ENCODE assay signal across 22 cellular contexts in genomic region chr7:102982235-102982634, GRCh38.
A peak's percentile ranks its signal among the peaks of the same experiment; 100 is the strongest.
DNase-seq lines count a peak whose midpoint lies in the region; ATAC-seq, FAIRE-seq and TF ChIP-seq lines count a peak whose summit lies in the region.
"Had no signal": no experiment of that assay in that cellular context is flagged by ENCODE, and none has a peak within 500 bp of the region (broad histone marks: within the 10 kb centered on the region; RNA-seq: fewer than 3 reads in every experiment).

No MANE protein-coding gene starts in this region.

- H3K27me3 Mint-ChIP-seq in progenitor cell of endocrine pancreas (no peaks in the 10 kb centered on the region), osteocyte (ENCODE audit: unreplicated experiment) (no peaks in the 10 kb centered on the region)
- H3K27me3 Mint-ChIP-seq: CD4-positive, CD25-positive, alpha-beta regulatory T cell had no signal

- no peak overlapping the region for H3K27ac ChIP-seq in K562 (ENCODE audit: extremely low read depth, low read depth, low read length)
- H3K27ac ChIP-seq: BLaER1 had no signal

- no peaks in the 10 kb centered on the region for H4K20me1 ChIP-seq in K562 (replicated peaks; ENCODE audit: control insufficient read depth, insufficient read depth, low read length)
- H4K20me1 ChIP-seq: BLaER1 had no signal

- H3K4me1 Mint-ChIP-seq in progenitor cell of endocrine pancreas (ENCODE audit: low read depth): no peaks in the 10 kb centered on the region
- peaks cover 18% of the 10 kb centered on the region for H3K4me1 Mint-ChIP-seq in osteocyte (ENCODE audit: unreplicated experiment)
- H3K4me1 Mint-ChIP-seq: CD4-positive, alpha-beta memory T cell; CD4-positive, CD25-positive, alpha-beta regulatory T cell; CD8-positive, alpha-beta memory T cell had no signal

- H2AFZ ChIP-seq in K562 (ENCODE audit: low read depth, low read length): no peak overlapping the region

- peaks cover 4 to 30% of the 10 kb centered on the region in 2 experiments; a peak in 4 of 5 replicates for H3K4me1 ChIP-seq in K562 (replicated peaks in 1 of 2; ENCODE audit: control insufficient read depth in 2 of 2, insufficient read depth in 2 of 2, low read length in 2 of 2)
- H3K4me1 ChIP-seq in mucosa of descending colon (ENCODE audit: low read depth): no peaks in the 10 kb centered on the region
- H3K4me1 ChIP-seq: BE2C, BLaER1 had no signal

- no TSS peak for BruUV-seq in K562 (replicated peaks; lab: Mats Ljungman, UMichigan)

- no peaks in the 10 kb centered on the region for H3K27me3 ChIP-seq in K562 (ENCODE audit: control insufficient read depth in 2 of 2, insufficient read depth in 2 of 2, low read length in 2 of 2)
- H3K27me3 ChIP-seq: BE2C, BLaER1 had no signal

- TF ChIP-seq CTCF in K562 (IDR thresholded peaks at IDR 0.05 in 2 of 3, conservative IDR thresholded peaks at IDR 0.05 in 1 of 3; ENCODE audit: insufficient read depth in 2 of 3, low read depth in 1 of 3, low read length in 3 of 3): no peak
- TF ChIP-seq CTCF in mucosa of descending colon (IDR thresholded peaks at IDR 0.05): no peak
- TF ChIP-seq CTCF in progenitor cell of endocrine pancreas (IDR thresholded peaks at IDR 0.05; ENCODE audit: unreplicated experiment): no peak
- TF ChIP-seq CTCF in osteocyte (IDR thresholded peaks at IDR 0.05): no peak

- no peak for TF ChIP-seq RAD21 in K562 (CRISPR knock-in tag; conservative IDR thresholded peaks at IDR 0.05 in 1 of 2, IDR thresholded peaks at IDR 0.05 in 1 of 2)

- H3K9me3 ChIP-seq in K562 (replicated peaks; ENCODE audit: control insufficient read depth, insufficient read depth, low read depth, low read length) (peaks cover 2% of the 10 kb centered on the region; the same call in 1 of the 2 replicates), mucosa of descending colon (no peaks in the 10 kb centered on the region)
- H3K9me3 ChIP-seq: BE2C, BLaER1 had no signal

- intact Hi-C loops in K562 (cut with micrococcal nuclease) (loop anchor here (5.0 kb wide), 1 partner anchor 70 kb away; no protein-coding TSS in a partner anchor), mucosa of descending colon (cut with DNase I, micrococcal nuclease) (no loop called here)

- peak; percentile 3; the same call in 2 of the 3 replicates for ATAC-seq in K562
- peak; percentile 96 for ATAC-seq in mucosa of descending colon

- no peak for DNase-seq in K562 (ENCODE audit: extremely low read depth in 1 of 4, low spot score in 3 of 4)
- DNase-seq in mucosa of descending colon: no peak
- no peak for DNase-seq in OCI-M1 (lab: John Stamatoyannopoulos, UW)
- no peak for DNase-seq in progenitor cell of endocrine pancreas (ENCODE audit: low spot score, unreplicated experiment)
- no peak for DNase-seq in osteocyte (ENCODE audit: extremely low spot score, unreplicated experiment)
- DNase-seq: 8988T; ACHN; BE2C; C1 segment of cervical spinal cord; CD4-positive, alpha-beta memory T cell; CD4-positive, CD25-positive, alpha-beta regulatory T cell; CD8-positive, alpha-beta memory T cell; COR-L47; DMS 273 treated with DMSO at 0.1 percent for 48 hours; DMS79 treated with DMSO at 0.1 percent for 48 hours; GF-D8 had no signal

- TF ChIP-seq EP300 in K562 (IDR thresholded peaks at IDR 0.05; ENCODE audit: low read length): no peak

- H3K79me2 ChIP-seq in K562 (ENCODE audit: control insufficient read depth, insufficient read depth, low read length): peaks cover 24% of the 10 kb centered on the region

- no peak overlapping the region for H3K9ac ChIP-seq in K562 (ENCODE audit: insufficient read depth in 1 of 2, low read depth in 2 of 2, low read length in 2 of 2)
- H3K9ac ChIP-seq: BLaER1 had no signal

- no peak overlapping the region for H3K4me3 Mint-ChIP-seq in progenitor cell of endocrine pancreas (ENCODE audit: low read depth)
- H3K4me3 Mint-ChIP-seq in osteocyte (ENCODE audit: unreplicated experiment): no peak overlapping the region
- H3K4me3 Mint-ChIP-seq: CD14-positive monocyte; CD4-positive, alpha-beta memory T cell; CD4-positive, CD25-positive, alpha-beta regulatory T cell; CD8-positive, alpha-beta memory T cell had no signal

- in situ Hi-C loops in K562 (cut with MboI): no loop called here

- no peak overlapping the region for H3K27ac Mint-ChIP-seq in progenitor cell of endocrine pancreas
- no peak overlapping the region for H3K27ac Mint-ChIP-seq in osteocyte (ENCODE audit: unreplicated experiment)
- H3K27ac Mint-ChIP-seq: CD14-positive monocyte; CD4-positive, alpha-beta memory T cell had no signal

- POLR2A ChIA-PET in K562 (lab: Yijun Ruan, JAX): interaction anchor here (0.8 kb wide), 1 partner anchor 10 kb away, joined by 4 read pairs; no protein-coding TSS in a partner anchor

- H3K4me2 ChIP-seq in K562 (ENCODE audit: insufficient read depth, low read length): no peak overlapping the region
- H3K4me2 ChIP-seq: BLaER1 had no signal

- H3K4me3 ChIP-seq in K562: no peak overlapping the region
- H3K4me3 ChIP-seq in mucosa of descending colon: no peak overlapping the region
- H3K4me3 ChIP-seq: BLaER1 had no signal

- peaks cover 16% of the 10 kb centered on the region for H3K9me3 Mint-ChIP-seq in progenitor cell of endocrine pancreas (ENCODE audit: low read depth)
- peaks cover 9% of the 10 kb centered on the region for H3K9me3 Mint-ChIP-seq in osteocyte (ENCODE audit: unreplicated experiment)
- H3K9me3 Mint-ChIP-seq: CD4-positive, alpha-beta memory T cell; CD8-positive, alpha-beta memory T cell had no signal

- no peak for TF ChIP-seq POLR2A in K562 (conservative IDR thresholded peaks at IDR 0.05)

- H3K36me3 Mint-ChIP-seq in progenitor cell of endocrine pancreas (ENCODE audit: insufficient read depth) (peaks cover 6% of the 10 kb centered on the region), osteocyte (ENCODE audit: unreplicated experiment) (no peaks in the 10 kb centered on the region)
- H3K36me3 Mint-ChIP-seq: CD14-positive monocyte; CD4-positive, alpha-beta memory T cell; CD4-positive, CD25-positive, alpha-beta regulatory T cell; CD8-positive, alpha-beta memory T cell had no signal

- CTCF ChIA-PET in K562 (lab: Yijun Ruan, JAX; ENCODE audit: low intra/inter-chr PET ratio): no interaction called here

- no peaks in the 10 kb centered on the region for H3K9me1 ChIP-seq in K562 (ENCODE audit: control insufficient read depth, insufficient read depth, low read length)

- H3K36me3 ChIP-seq in K562 (ENCODE audit: control insufficient read depth, insufficient read depth, low read length): peaks cover 33% of the 10 kb centered on the region
- H3K36me3 ChIP-seq in mucosa of descending colon (ENCODE audit: low read depth): no peaks in the 10 kb centered on the region
- H3K36me3 ChIP-seq: BE2C, BLaER1 had no signal

- no peak for FAIRE-seq in K562 (lab: Jason Lieb, UNC)
- FAIRE-seq: A204.1, G401.6, GM12891, GM19239 had no signal

- WGBS in K562 (ENCODE audit: insufficient coverage, low coverage, missing lambda C conversion rate): 63% methylated on average over 1 of the region's 1 CpG

TF ChIP-seq in K562, 482 proteins besides CTCF, POLR2A, EP300 and RAD21 (continues in another document):
- no peak for TF ChIP-seq ZNF407 (IDR thresholded peaks at IDR 0.05; ENCODE audit: low read depth)
- TF ChIP-seq MAZ (CRISPR knock-in tag; conservative IDR thresholded peaks at IDR 0.05 in 1 of 2, IDR thresholded peaks at IDR 0.05 in 1 of 2): no peak
- TF ChIP-seq TCF3 (CRISPR knock-in tag; IDR thresholded peaks at IDR 0.05): no peak
